8 cellular contexts compared by ENCODE assay signal in the genomic region with DNA sequence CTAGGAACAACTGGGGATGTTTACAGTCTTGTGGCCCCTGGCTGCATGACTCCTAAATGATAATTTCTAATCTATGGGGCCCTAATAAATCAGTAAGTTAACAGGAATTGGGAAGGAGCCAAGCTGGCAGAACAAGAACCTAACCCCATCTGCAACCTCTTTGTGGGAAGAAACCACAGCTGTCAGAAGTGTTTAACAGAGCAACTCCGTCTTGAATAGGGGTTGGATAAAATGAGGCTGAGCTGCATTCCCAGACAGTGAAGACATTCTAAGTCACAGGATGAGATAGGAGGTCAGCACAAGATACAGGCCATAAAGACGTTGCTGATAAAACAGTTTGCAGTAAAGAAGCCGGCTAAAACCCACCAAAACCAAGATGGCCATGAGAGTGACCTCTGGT. TPM values are rescaled to one million over a fixed set of nuclear protein-coding genes. Genes with fewer than 3 reads are reported as not detected.
DNase-seq lines count a peak whose midpoint lies in the region; ATAC-seq and TF ChIP-seq lines count a peak whose summit lies in the region.
"Not testable (repeated sequence)": the region's sequence is repeated elsewhere in the genome, so short reads cannot be mapped to it uniquely, and the experiment has no call there.

No MANE protein-coding gene starts in this region.

- peaks cover 29% of the 10 kb centered on the region for H3K4me1 Mint-ChIP-seq in mesothelial cell of epicardium

- WGBS in smooth muscle cell (ENCODE audit: low lambda C conversion rate): 6% methylated on average over 3 of the region's 3 CpGs

- not testable (repeated sequence) for H3K27ac ChIP-seq in foreskin keratinocyte
- peak overlapping the region; percentile 95 for H3K27ac ChIP-seq in smooth muscle cell (ENCODE audit: low read depth)

- H3K27ac Mint-ChIP-seq in mesothelial cell of epicardium: peak overlapping the region; percentile 89

- ATAC-seq in foreskin keratinocyte: not testable (repeated sequence)

- not testable (repeated sequence) for H4K20me1 ChIP-seq in smooth muscle cell (ENCODE audit: low read depth)

- not testable (repeated sequence) for H3K36me3 ChIP-seq in smooth muscle cell (ENCODE audit: low read depth)

- TF ChIP-seq CTCF in epithelial cell of esophagus (IDR thresholded peaks at IDR 0.05; ENCODE audit: insufficient read depth, low read depth, low read length, missing control alignments); foreskin keratinocyte (conservative IDR thresholded peaks at IDR 0.05); mesothelial cell of epicardium (IDR thresholded peaks at IDR 0.05; ENCODE audit: unreplicated experiment); smooth muscle cell (IDR thresholded peaks at IDR 0.05; ENCODE audit: borderline replicate concordance, insufficient read depth, poor library complexity, severe bottlenecking): not testable (repeated sequence)

- peaks cover 30% of the 10 kb centered on the region for H3K36me3 Mint-ChIP-seq in mesothelial cell of epicardium

- not testable (repeated sequence) for H3K4me1 ChIP-seq in foreskin keratinocyte
- peaks cover 13% of the 10 kb centered on the region for H3K4me1 ChIP-seq in smooth muscle cell (ENCODE audit: low read depth)

- not testable (repeated sequence) for H3K4me3 Mint-ChIP-seq in mesothelial cell of epicardium

- H3K27me3 ChIP-seq in foreskin keratinocyte; smooth muscle cell (ENCODE audit: low read depth): not testable (repeated sequence)

- peak; percentile 69 for DNase-seq in AG08395 (ENCODE audit: low spot score)
- DNase-seq in ELF-1 (ENCODE audit: low read depth, low spot score): peak; percentile 44
- DNase-seq in LHCN-M2 (ENCODE audit: low read depth): peak; percentile 63
- peak; percentile 82 for DNase-seq in astrocyte of the hippocampus (ENCODE audit: low read depth, low spot score)
- peak; percentile 74 for DNase-seq in epithelial cell of esophagus (ENCODE audit: low read depth)
- DNase-seq in foreskin keratinocyte: peak; percentile 78 to 89
- not testable (repeated sequence) for DNase-seq in mesothelial cell of epicardium (ENCODE audit: low spot score in 2 of 2, unreplicated experiment in 2 of 2); smooth muscle cell (lab: John Stamatoyannopoulos, UW; ENCODE audit: unreplicated experiment)

- H2AFZ ChIP-seq in smooth muscle cell (ENCODE audit: low read depth): not testable (repeated sequence)

- peaks cover 21% of the 10 kb centered on the region for H3K9me3 Mint-ChIP-seq in mesothelial cell of epicardium

- peak overlapping the region; percentile 77 for H3K9ac ChIP-seq in smooth muscle cell (ENCODE audit: low read depth)

- not testable (repeated sequence) for H3F3A ChIP-seq in smooth muscle cell (ENCODE audit: low read depth)

- H3K27me3 Mint-ChIP-seq in mesothelial cell of epicardium (ENCODE audit: low read depth): not testable (repeated sequence)

- peak overlapping the region; percentile 8 for H3K4me2 ChIP-seq in smooth muscle cell

- not testable (repeated sequence) for H3K9me3 ChIP-seq in smooth muscle cell (replicated peaks; ENCODE audit: low read depth)

- peaks cover 23% of the 10 kb centered on the region for H3K79me2 ChIP-seq in smooth muscle cell (ENCODE audit: low read depth)

- not testable (repeated sequence) for H3K4me3 ChIP-seq in epithelial cell of esophagus (ENCODE audit: low read length); smooth muscle cell

RNA-seq across cellular contexts. Expression of a gene that starts 1.9 kb away (rescaled TPM):
- total RNA-seq in LHCN-M2 (2014; rRNA removed) (4.9 and 6.9 TPM in 2 replicates), foreskin keratinocyte (11.1 and 12.8 TPM in 2 replicates), mesothelial cell of epicardium (53.7 to 60.4 TPM (median 56.2 TPM) in 3 replicates), smooth muscle cell (9.6 and 16.7 TPM in 2 replicates)
- 8.5 TPM for polyA plus RNA-seq in LHCN-M2 (2012)
- polyA plus RNA-seq in foreskin keratinocyte (13.5 and 15.6 TPM in 2 replicates), smooth muscle cell (9.7 and 13.5 TPM in 2 replicates)

RNA-seq across cellular contexts. Expression of a gene that starts 25.7 kb away (rescaled TPM):
- total RNA-seq in LHCN-M2 (2014; rRNA removed) (9.3 and 10.8 TPM in 2 replicates), foreskin keratinocyte (6.5 and 7.3 TPM in 2 replicates), mesothelial cell of epicardium (25.1 to 26.8 TPM (median 25.9 TPM) in 3 replicates), smooth muscle cell (9.8 and 12.0 TPM in 2 replicates)
- polyA plus RNA-seq in LHCN-M2 (2012): 3.6 TPM
- polyA plus RNA-seq in foreskin keratinocyte (0.71 and 0.97 TPM in 2 replicates), smooth muscle cell (2.6 and 5.1 TPM in 2 replicates)

RNA-seq across cellular contexts. Expression of a gene that starts 41.0 kb away (rescaled TPM):
- total RNA-seq in LHCN-M2 (2014; rRNA removed): 6.9 and 11.5 TPM in 2 replicates
- polyA plus RNA-seq in LHCN-M2 (2012): 5.9 TPM
- 19.4 and 20.2 TPM in 2 replicates for total RNA-seq in foreskin keratinocyte
- 2.2 and 2.5 TPM in 2 replicates for polyA plus RNA-seq in foreskin keratinocyte
- total RNA-seq in mesothelial cell of epicardium: 72.9 to 77.4 TPM (median 75.9 TPM) in 3 replicates
- total RNA-seq in smooth muscle cell: 13.9 and 22.8 TPM in 2 replicates
- 3.9 and 8.5 TPM in 2 replicates for polyA plus RNA-seq in smooth muscle cell

RNA-seq across cellular contexts. Expression of a gene that starts 44.5 kb away (rescaled TPM):
- 1.5 and 2.4 TPM in 2 replicates for total RNA-seq in LHCN-M2 (2014; rRNA removed)
- 1.2 TPM for polyA plus RNA-seq in LHCN-M2 (2012)
- 4.9 and 6.2 TPM in 2 replicates for total RNA-seq in foreskin keratinocyte
- 1.9 and 3.2 TPM in 2 replicates for polyA plus RNA-seq in foreskin keratinocyte
- total RNA-seq in mesothelial cell of epicardium: 19.5 to 24.5 TPM (median 21.0 TPM) in 3 replicates
- 7.5 and 10.2 TPM in 2 replicates for total RNA-seq in smooth muscle cell
- polyA plus RNA-seq in smooth muscle cell: 1.6 and 1.8 TPM in 2 replicates

RNA-seq across cellular contexts. Expression of a gene that starts 56.8 kb away (rescaled TPM):
- total RNA-seq in LHCN-M2 (2014; rRNA removed): 2.9 and 3.7 TPM in 2 replicates
- 2.1 TPM for polyA plus RNA-seq in LHCN-M2 (2012)
- 5.9 and 6.0 TPM in 2 replicates for total RNA-seq in foreskin keratinocyte
- polyA plus RNA-seq in foreskin keratinocyte: 2.5 and 2.7 TPM in 2 replicates
- total RNA-seq in mesothelial cell of epicardium: 13.2 to 14.5 TPM (median 14.2 TPM) in 3 replicates
- total RNA-seq in smooth muscle cell: 4.5 and 10.3 TPM in 2 replicates
- 3.2 and 4.0 TPM in 2 replicates for polyA plus RNA-seq in smooth muscle cell
